ENCODE assay signal across 8 cellular contexts in genomic region chr3:52278510-52279069, GRCh38. TPM values are rescaled to one million over a fixed set of nuclear protein-coding genes. Genes with fewer than 3 reads are reported as not detected.
A peak's percentile ranks its signal among the peaks of the same experiment; 100 is the strongest.
DNase-seq lines count a peak whose midpoint lies in the region; ATAC-seq, FAIRE-seq and TF ChIP-seq lines count a peak whose summit lies in the region.

WDR82 (minus strand) TSS chr3:52278649; CDS start chr3:52278361, 288 bp downstream.

- H3K27ac Mint-ChIP-seq in activated T-cell treated with anti-CD3 and anti-CD28 coated beads, Interleukin-2, amount 50 U/mL, for 72 hours, result peak within 1 kb of the TSS; percentile 97
- H3K27ac Mint-ChIP-seq in naive B cell, result peak within 1 kb of the TSS; percentile 95 to 99 (median 99)
- H3K27ac Mint-ChIP-seq in stimulated activated memory B cell treated with anti-CD40 and anti-IgM and Interleukin-4, amounts not matched to agents 10 μg/mL and 1 μg/mL and 100 μg/mL, for 72 hours, result peak within 1 kb of the TSS; percentile 87

- TF ChIP-seq POLR2A in esophagus squamous epithelium (IDR thresholded peaks at IDR 0.05), result peak in 3 of 4 donors; percentile 47 to 89 (median 58)

- no peaks in the 10 kb centered on the region for H3K9me3 ChIP-seq in DND-41 (ENCODE audit: insufficient read depth, low read length, severe bottlenecking)
- H3K9me3 ChIP-seq in esophagus squamous epithelium, result no peaks in the 10 kb centered on the region

- H3K4me2 ChIP-seq in DND-41 (ENCODE audit: insufficient read depth, low read length) (peak within 1 kb of the TSS; percentile 94), KMS-11 (peak within 1 kb of the TSS; percentile 93)

- H3K9ac ChIP-seq in DND-41 (ENCODE audit: low read depth, low read length), result peak within 1 kb of the TSS; percentile 79
- peak within 1 kb of the TSS; percentile 95 for H3K9ac ChIP-seq in KMS-11

- peak; percentile 85 for ATAC-seq in DND-41 (ENCODE audit: insufficient read depth, low read depth)
- ATAC-seq in GM21737 (IDR thresholded peaks at IDR 0.05; ENCODE audit: unreplicated experiment), result peak; percentile 73
- peak; percentile 78 to 80 for ATAC-seq in activated T-cell treated with anti-CD3 and anti-CD28 coated beads, Interleukin-2, amount 50 U/mL, for 72 hours (replicated peaks in 1 of 2)
- ATAC-seq in naive B cell (ENCODE audit: low read depth in 2 of 2), result peak; percentile 87
- ATAC-seq in stimulated activated memory B cell treated with anti-CD40 and anti-IgM and Interleukin-4, amounts not matched to agents 10 μg/mL and 1 μg/mL and 100 μg/mL, for 72 hours, result peak; percentile 96

- peaks cover 55% of the 10 kb centered on the region for H3K79me2 ChIP-seq in DND-41 (ENCODE audit: insufficient read depth, low read length)
- peaks cover 45% of the 10 kb centered on the region for H3K79me2 ChIP-seq in KMS-11 (ENCODE audit: insufficient read depth, low read depth)

- H3K27ac ChIP-seq in DND-41 (ENCODE audit: low read length) (peak within 1 kb of the TSS; percentile 92), KMS-11 (peak within 1 kb of the TSS; percentile 88), esophagus squamous epithelium (peak within 1 kb of the TSS; percentile 98 to 100 (median 98))

- 0% methylated on average over 11 to 15 of the region's 58 CpGs for WGBS in esophagus squamous epithelium, 2 donors

- intact Hi-C loops in esophagus squamous epithelium (cut with DNase I), result no loop called here

- no peaks in the 10 kb centered on the region for H3K9me3 Mint-ChIP-seq in activated T-cell treated with anti-CD3 and anti-CD28 coated beads, Interleukin-2, amount 50 U/mL, for 72 hours
- no peaks in the 10 kb centered on the region for H3K9me3 Mint-ChIP-seq in naive B cell
- no peaks in the 10 kb centered on the region for H3K9me3 Mint-ChIP-seq in stimulated activated memory B cell treated with anti-CD40 and anti-IgM and Interleukin-4, amounts not matched to agents 10 μg/mL and 1 μg/mL and 100 μg/mL, for 72 hours

- no peaks in the 10 kb centered on the region for H3K27me3 Mint-ChIP-seq in activated T-cell treated with anti-CD3 and anti-CD28 coated beads, Interleukin-2, amount 50 U/mL, for 72 hours (ENCODE audit: low read depth)
- no peaks in the 10 kb centered on the region for H3K27me3 Mint-ChIP-seq in naive B cell
- no peaks in the 10 kb centered on the region for H3K27me3 Mint-ChIP-seq in stimulated activated memory B cell treated with anti-CD40 and anti-IgM and Interleukin-4, amounts not matched to agents 10 μg/mL and 1 μg/mL and 100 μg/mL, for 72 hours

- H3K27me3 ChIP-seq in DND-41 (ENCODE audit: insufficient read depth, low read length, poor library complexity) (no peaks in the 10 kb centered on the region), KMS-11 (ENCODE audit: insufficient read depth, low read depth) (no peaks in the 10 kb centered on the region), esophagus squamous epithelium (no peaks in the 10 kb centered on the region)

- H3K4me3 ChIP-seq in DND-41 (ENCODE audit: low read depth in 1 of 2, low read length in 2 of 2) (peak within 1 kb of the TSS; percentile 87 to 96), KMS-11 (IDR thresholded peaks at IDR 0.05; ENCODE audit: insufficient read depth, low read depth, low read length) (no peak within 1 kb of the TSS), esophagus squamous epithelium (peak within 1 kb of the TSS; percentile 76 to 94 (median 84))

- H3K4me1 ChIP-seq in DND-41 (ENCODE audit: insufficient read depth, low read length) (peaks cover 49% of the 10 kb centered on the region), KMS-11 (ENCODE audit: low read depth, poor library complexity, severe bottlenecking) (peaks cover 42% of the 10 kb centered on the region), esophagus squamous epithelium (peaks cover 26 to 56% (median 40%) of the 10 kb centered on the region in 3 donors)

- H4K20me1 ChIP-seq in DND-41 (ENCODE audit: insufficient read depth, low read length), result peaks cover 38% of the 10 kb centered on the region
- 0 out of 2 replicates have a peak, but pooled peaks cover 7% of the 10 kb centered on the region for H4K20me1 ChIP-seq in KMS-11 (ENCODE audit: insufficient read depth)

- peak within 1 kb of the TSS; percentile 82 for H2AFZ ChIP-seq in DND-41 (ENCODE audit: low read depth, low read length)
- peak within 1 kb of the TSS; percentile 34; the same call in 1 of the 2 replicates for H2AFZ ChIP-seq in KMS-11 (ENCODE audit: low read depth)

- H3K36me3 ChIP-seq in DND-41 (ENCODE audit: insufficient read depth, low read length), result peaks cover 36% of the 10 kb centered on the region
- H3K36me3 ChIP-seq in KMS-11 (ENCODE audit: insufficient read depth), result no peaks in the 10 kb centered on the region
- H3K36me3 ChIP-seq in esophagus squamous epithelium, result peaks cover 0 to 28% (median 11%) of the 10 kb centered on the region in 3 donors

- peak within 1 kb of the TSS; percentile 93 to 94 for H3K4me3 Mint-ChIP-seq in activated T-cell treated with anti-CD3 and anti-CD28 coated beads, Interleukin-2, amount 50 U/mL, for 72 hours
- peak within 1 kb of the TSS; percentile 96 to 100 (median 98) for H3K4me3 Mint-ChIP-seq in naive B cell
- peak within 1 kb of the TSS; percentile 91 for H3K4me3 Mint-ChIP-seq in stimulated activated memory B cell treated with anti-CD40 and anti-IgM and Interleukin-4, amounts not matched to agents 10 μg/mL and 1 μg/mL and 100 μg/mL, for 72 hours

- peak; percentile 97 for DNase-seq in DND-41
- peak; percentile 79 for DNase-seq in RCC 7860 (ENCODE audit: low spot score)
- peak; percentile 99 for DNase-seq in activated T-cell treated with anti-CD3 and anti-CD28 coated beads, Interleukin-2, amount 50 U/mL, for 72 hours
- DNase-seq in esophagus squamous epithelium (lab: John Stamatoyannopoulos, UW), result peak; percentile 61
- peak; percentile 96 for DNase-seq in naive B cell

- H3K36me3 Mint-ChIP-seq in activated T-cell treated with anti-CD3 and anti-CD28 coated beads, Interleukin-2, amount 50 U/mL, for 72 hours (ENCODE audit: insufficient read depth in 2 of 2), result peaks cover 17 to 41% of the 10 kb centered on the region in 2 donors
- peaks cover 0 to 9% of the 10 kb centered on the region in 2 donors for H3K36me3 Mint-ChIP-seq in naive B cell
- peaks cover 25% of the 10 kb centered on the region for H3K36me3 Mint-ChIP-seq in stimulated activated memory B cell treated with anti-CD40 and anti-IgM and Interleukin-4, amounts not matched to agents 10 μg/mL and 1 μg/mL and 100 μg/mL, for 72 hours

- peaks cover 80% of the 10 kb centered on the region for H3K4me1 Mint-ChIP-seq in activated T-cell treated with anti-CD3 and anti-CD28 coated beads, Interleukin-2, amount 50 U/mL, for 72 hours (ENCODE audit: low read depth)
- H3K4me1 Mint-ChIP-seq in naive B cell, result peaks cover 30 to 53% (median 41%) of the 10 kb centered on the region in 3 donors
- peaks cover 48% of the 10 kb centered on the region for H3K4me1 Mint-ChIP-seq in stimulated activated memory B cell treated with anti-CD40 and anti-IgM and Interleukin-4, amounts not matched to agents 10 μg/mL and 1 μg/mL and 100 μg/mL, for 72 hours

- FAIRE-seq in RCC 7860 (lab: Jason Lieb, UNC), result no peak

- peak; percentile 69 for TF ChIP-seq CTCF in DND-41 (IDR thresholded peaks at IDR 0.05; ENCODE audit: borderline replicate concordance, extremely low read depth, low read length, poor library complexity, severe bottlenecking)
- 0 out of 2 replicates have a peak, but pooled peaks have one; percentile 17 for TF ChIP-seq CTCF in KMS-11 (conservative IDR thresholded peaks at IDR 0.05; ENCODE audit: low read depth, low read length)
- TF ChIP-seq CTCF in esophagus squamous epithelium (IDR thresholded peaks at IDR 0.05), result peak in 5 of 6 experiments; percentile 42 to 61 (median 43)

RNA-seq across cellular contexts. Expression of gene WDR82, which starts in this region (rescaled TPM):
- total RNA-seq in activated T-cell treated with anti-CD3 and anti-CD28 coated beads, Interleukin-2, amount 50 U/mL, for 72 hours, result 100 to 1,000 TPM; 113 to 120 TPM
- total RNA-seq in esophagus squamous epithelium, result 10 to 100 TPM; 42.7 to 58.7 (median 52.9) TPM
- 10 to 100 TPM; 24.0 to 71.6 (median 58.9) TPM for polyA plus RNA-seq in naive B cell (ENCODE audit: low read depth in 6 of 6)

Comparison
In these comparisons a context has a peak if more than half of its experiments do, and no peak if none do; other contexts are left out.
1. CTCF ChIP-seq: peak in every context shown above with its lines; median percentile 69 in DND-41; 43 in esophagus squamous epithelium; 17 in KMS-11.